ENCODE assay signal across 1 cellular context in the genomic region with DNA sequence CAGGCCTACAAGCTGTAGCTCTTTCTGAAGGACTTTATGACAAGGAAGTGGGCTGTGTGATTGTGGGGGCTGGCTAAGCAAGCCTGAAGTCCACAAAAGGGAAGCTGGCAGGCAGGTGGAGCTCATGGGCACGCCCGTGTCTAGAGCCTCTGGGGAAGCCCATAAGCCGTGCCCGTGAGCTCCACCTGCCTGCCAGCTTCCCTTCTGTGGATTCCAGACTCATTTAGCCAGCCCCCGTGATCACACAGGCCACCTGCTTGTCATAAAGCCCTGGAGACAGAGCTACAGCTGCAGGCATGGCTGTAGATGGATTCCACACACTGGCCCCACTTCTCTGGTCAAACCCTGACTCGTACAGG.
TF ChIP-seq lines count a peak whose summit lies in the region.

No MANE protein-coding gene starts in this region.

TF ChIP-seq in GM23338, 12 proteins besides CTCF, POLR2A, EP300 and RAD21 (continued from another document):
- TF ChIP-seq, protein P1, sequence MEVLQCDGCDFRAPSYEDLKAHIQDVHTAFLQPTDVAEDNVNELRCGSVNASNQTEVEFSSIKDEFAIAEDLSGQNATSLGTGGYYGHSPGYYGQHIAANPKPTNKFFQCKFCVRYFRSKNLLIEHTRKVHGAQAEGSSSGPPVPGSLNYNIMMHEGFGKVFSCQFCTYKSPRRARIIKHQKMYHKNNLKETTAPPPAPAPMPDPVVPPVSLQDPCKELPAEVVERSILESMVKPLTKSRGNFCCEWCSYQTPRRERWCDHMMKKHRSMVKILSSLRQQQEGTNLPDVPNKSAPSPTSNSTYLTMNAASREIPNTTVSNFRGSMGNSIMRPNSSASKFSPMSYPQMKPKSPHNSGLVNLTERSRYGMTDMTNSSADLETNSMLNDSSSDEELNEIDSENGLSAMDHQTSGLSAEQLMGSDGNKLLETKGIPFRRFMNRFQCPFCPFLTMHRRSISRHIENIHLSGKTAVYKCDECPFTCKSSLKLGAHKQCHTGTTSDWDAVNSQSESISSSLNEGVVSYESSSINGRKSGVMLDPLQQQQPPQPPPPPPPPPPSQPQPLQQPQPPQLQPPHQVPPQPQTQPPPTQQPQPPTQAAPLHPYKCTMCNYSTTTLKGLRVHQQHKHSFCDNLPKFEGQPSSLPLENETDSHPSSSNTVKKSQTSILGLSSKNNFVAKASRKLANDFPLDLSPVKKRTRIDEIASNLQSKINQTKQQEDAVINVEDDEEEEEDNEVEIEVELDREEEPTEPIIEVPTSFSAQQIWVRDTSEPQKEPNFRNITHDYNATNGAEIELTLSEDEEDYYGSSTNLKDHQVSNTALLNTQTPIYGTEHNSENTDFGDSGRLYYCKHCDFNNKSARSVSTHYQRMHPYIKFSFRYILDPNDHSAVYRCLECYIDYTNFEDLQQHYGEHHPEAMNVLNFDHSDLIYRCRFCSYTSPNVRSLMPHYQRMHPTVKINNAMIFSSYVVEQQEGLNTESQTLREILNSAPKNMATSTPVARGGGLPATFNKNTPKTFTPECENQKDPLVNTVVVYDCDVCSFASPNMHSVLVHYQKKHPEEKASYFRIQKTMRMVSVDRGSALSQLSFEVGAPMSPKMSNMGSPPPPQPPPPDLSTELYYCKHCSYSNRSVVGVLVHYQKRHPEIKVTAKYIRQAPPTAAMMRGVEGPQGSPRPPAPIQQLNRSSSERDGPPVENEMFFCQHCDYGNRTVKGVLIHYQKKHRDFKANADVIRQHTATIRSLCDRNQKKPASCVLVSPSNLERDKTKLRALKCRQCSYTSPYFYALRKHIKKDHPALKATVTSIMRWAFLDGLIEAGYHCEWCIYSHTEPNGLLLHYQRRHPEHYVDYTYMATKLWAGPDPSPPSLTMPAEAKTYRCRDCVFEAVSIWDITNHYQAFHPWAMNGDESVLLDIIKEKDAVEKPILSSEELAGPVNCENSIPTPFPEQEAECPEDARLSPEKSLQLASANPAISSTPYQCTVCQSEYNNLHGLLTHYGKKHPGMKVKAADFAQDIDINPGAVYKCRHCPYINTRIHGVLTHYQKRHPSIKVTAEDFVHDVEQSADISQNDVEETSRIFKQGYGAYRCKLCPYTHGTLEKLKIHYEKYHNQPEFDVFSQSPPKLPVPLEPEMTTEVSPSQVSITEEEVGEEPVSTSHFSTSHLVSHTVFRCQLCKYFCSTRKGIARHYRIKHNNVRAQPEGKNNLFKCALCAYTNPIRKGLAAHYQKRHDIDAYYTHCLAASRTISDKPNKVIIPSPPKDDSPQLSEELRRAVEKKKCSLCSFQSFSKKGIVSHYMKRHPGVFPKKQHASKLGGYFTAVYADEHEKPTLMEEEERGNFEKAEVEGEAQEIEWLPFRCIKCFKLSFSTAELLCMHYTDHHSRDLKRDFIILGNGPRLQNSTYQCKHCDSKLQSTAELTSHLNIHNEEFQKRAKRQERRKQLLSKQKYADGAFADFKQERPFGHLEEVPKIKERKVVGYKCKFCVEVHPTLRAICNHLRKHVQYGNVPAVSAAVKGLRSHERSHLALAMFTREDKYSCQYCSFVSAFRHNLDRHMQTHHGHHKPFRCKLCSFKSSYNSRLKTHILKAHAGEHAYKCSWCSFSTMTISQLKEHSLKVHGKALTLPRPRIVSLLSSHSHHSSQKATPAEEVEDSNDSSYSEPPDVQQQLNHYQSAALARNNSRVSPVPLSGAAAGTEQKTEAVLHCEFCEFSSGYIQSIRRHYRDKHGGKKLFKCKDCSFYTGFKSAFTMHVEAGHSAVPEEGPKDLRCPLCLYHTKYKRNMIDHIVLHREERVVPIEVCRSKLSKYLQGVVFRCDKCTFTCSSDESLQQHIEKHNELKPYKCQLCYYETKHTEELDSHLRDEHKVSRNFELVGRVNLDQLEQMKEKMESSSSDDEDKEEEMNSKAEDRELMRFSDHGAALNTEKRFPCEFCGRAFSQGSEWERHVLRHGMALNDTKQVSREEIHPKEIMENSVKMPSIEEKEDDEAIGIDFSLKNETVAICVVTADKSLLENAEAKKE (CRISPR knock-in tag; IDR thresholded peaks at IDR 0.05), result no peak
- TF ChIP-seq NANOG (IDR thresholded peaks at IDR 0.05; ENCODE audit: borderline replicate concordance) (no peak), JUNB (IDR thresholded peaks at IDR 0.05; ENCODE audit: unreplicated experiment) (no peak), ZNF114 (CRISPR knock-in tag; IDR thresholded peaks at IDR 0.05) (no peak), POLR2AphosphoS5 (IDR thresholded peaks at IDR 0.05; ENCODE audit: low read depth) (no peak)
